Comparison of ENCODE assay signal across 34 cellular contexts in genomic region chr21:42303443-42303842, GRCh38. TPM values are rescaled to one million over a fixed set of nuclear protein-coding genes. Genes with fewer than 3 reads are reported as not detected.
"Had no signal": no experiment of that assay in that cellular context is flagged by ENCODE, and none has a peak within 500 bp of the region (broad histone marks: within the 10 kb centered on the region; RNA-seq: fewer than 3 reads in every experiment).

No MANE protein-coding gene starts in this region.

- H3K36me3 ChIP-seq: ascending aorta, cardiac muscle cell had no signal

- H3K27ac ChIP-seq: ascending aorta, cardiac muscle cell, VCaP had no signal

- H3K4me1 ChIP-seq: ascending aorta had no signal

- DNase-seq: activated B cell treated with CpG ODN at 0.5 μM for 24 hours; activated CD4-positive, alpha-beta memory T cell treated with anti-CD3 and anti-CD28 coated beads for 36 hours; activated CD4-positive, alpha-beta T cell treated with anti-CD3 and anti-CD28 coated beads for 4 hours; activated CD4-positive, alpha-beta T cell treated with anti-CD3 and anti-CD28 coated beads, Interleukin-2, amount 10 ng/mL, durations not matched to agents 24 days and 14 days; activated CD4-positive, alpha-beta T cell treated with anti-CD3 and anti-CD28 coated beads, Interleukin-2, amount 50 U/mL, for 1 hour; activated CD4-positive, alpha-beta T cell treated with anti-CD3 and anti-CD28 coated beads, Interleukin-2, amount 50 U/mL, for 4 hours; activated CD4-positive, CD25-positive, alpha-beta regulatory T cell treated with anti-CD3 and anti-CD28 coated beads, Interleukin-2, amount 50 U/mL, for 72 hours; activated CD8-positive, alpha-beta memory T cell treated with anti-CD3 and anti-CD28 coated beads, Interleukin-2, amount 50 U/mL, for 4 hours; activated CD8-positive, alpha-beta T cell treated with anti-CD3 and anti-CD28 coated beads for 36 hours; activated effector memory CD4-positive, alpha-beta T cell treated with anti-CD3 and anti-CD28 coated beads, Interleukin-2, amount 50 U/mL, for 16 hours; activated gamma-delta T cell treated with Interleukin-2 at 50 U/mL for 16 hours; activated naive CD4-positive, alpha-beta T cell; activated naive CD4-positive, alpha-beta T cell treated with anti-CD3 and anti-CD28 coated beads for 36 hours; activated naive CD4-positive, alpha-beta T cell treated with anti-CD3 and anti-CD28 coated beads, Interleukin-2, amount 50 U/mL, for 16 hours; activated naive CD8-positive, alpha-beta T cell treated with anti-CD3 and anti-CD28 coated beads for 36 hours; activated T-cell treated with anti-CD3 and anti-CD28 coated beads for 4 hours; activated T-cell treated with anti-CD3 and anti-CD28 coated beads, Interleukin-2, amount 50 U/mL, for 1 hour; activated T-cell treated with anti-CD3 and anti-CD28 coated beads, Interleukin-2, amount 50 U/mL, for 4 hours; activated T-cell treated with anti-CD3 and anti-CD28 coated beads, Interleukin-2, amount 50 U/mL, for 72 hours; amygdala; anterior cingulate cortex; caudate nucleus; T-helper 1 cell; T-helper 2 cell; T-helper 9 cell had no signal

- H3K4me3 ChIP-seq: ascending aorta, cardiac muscle cell had no signal

- H3K9me3 ChIP-seq: ascending aorta had no signal

- H3K27me3 ChIP-seq: ascending aorta, cardiac muscle cell had no signal

RNA-seq across cellular contexts. Expression of gene TFF3, which starts 11.8 kb away (rescaled TPM):
- total RNA-seq: activated B cell treated with CpG ODN at 0.5 μM for 24 hours; activated CD4-positive, alpha-beta memory T cell treated with anti-CD3 and anti-CD28 coated beads for 36 hours; activated CD4-positive, alpha-beta T cell treated with anti-CD3 and anti-CD28 coated beads, Interleukin-2, amount 10 ng/mL, durations not matched to agents 24 days and 14 days; activated CD8-positive, alpha-beta memory T cell treated with anti-CD3 and anti-CD28 coated beads for 36 hours; activated CD8-positive, alpha-beta T cell treated with anti-CD3 and anti-CD28 coated beads for 36 hours; activated naive CD4-positive, alpha-beta T cell treated with anti-CD3 and anti-CD28 coated beads for 36 hours; activated naive CD4-positive, alpha-beta T cell treated with anti-CD3 and anti-CD28 coated beads, Interleukin-2, amount 50 U/mL, for 72 hours; activated naive CD8-positive, alpha-beta T cell treated with anti-CD3 and anti-CD28 coated beads for 36 hours; activated T-cell treated with anti-CD3 and anti-CD28 coated beads, Interleukin-2, amount 50 U/mL, for 72 hours; activated T-helper 1 cell treated with anti-CD3 and anti-CD28 coated beads, Interleukin-12 subunit alpha, Interleukin-12 subunit beta, Interleukin-2, Interleukin-4 antibody, amounts not matched to agents 30 ng/mL and 10 ng/mL and 1 ng/mL, durations not matched to agents 14 hours and 24 hours and 36 hours; activated T-helper 17 cell treated with anti-CD3 and anti-CD28 coated beads, Interleukin-2, amount 50 U/mL, for 72 hours; ascending aorta; cardiac muscle cell; cerebellum had no signal

RNA-seq across cellular contexts. Expression of gene TFF2, which starts 47.4 kb away (rescaled TPM):
- total RNA-seq: activated B cell treated with CpG ODN at 0.5 μM for 24 hours; activated CD4-positive, alpha-beta memory T cell treated with anti-CD3 and anti-CD28 coated beads for 36 hours; activated CD4-positive, alpha-beta T cell treated with anti-CD3 and anti-CD28 coated beads, Interleukin-2, amount 10 ng/mL, durations not matched to agents 24 days and 14 days; activated CD8-positive, alpha-beta memory T cell treated with anti-CD3 and anti-CD28 coated beads for 36 hours; activated CD8-positive, alpha-beta T cell treated with anti-CD3 and anti-CD28 coated beads for 36 hours; activated naive CD4-positive, alpha-beta T cell treated with anti-CD3 and anti-CD28 coated beads for 36 hours; activated naive CD4-positive, alpha-beta T cell treated with anti-CD3 and anti-CD28 coated beads, Interleukin-2, amount 50 U/mL, for 72 hours; activated naive CD8-positive, alpha-beta T cell treated with anti-CD3 and anti-CD28 coated beads for 36 hours; activated T-cell treated with anti-CD3 and anti-CD28 coated beads, Interleukin-2, amount 50 U/mL, for 4 hours; activated T-cell treated with anti-CD3 and anti-CD28 coated beads, Interleukin-2, amount 50 U/mL, for 72 hours; activated T-helper 1 cell treated with anti-CD3 and anti-CD28 coated beads, Interleukin-12 subunit alpha, Interleukin-12 subunit beta, Interleukin-2, Interleukin-4 antibody, amounts not matched to agents 30 ng/mL and 10 ng/mL and 1 ng/mL, durations not matched to agents 14 hours and 24 hours and 36 hours; activated T-helper 17 cell treated with anti-CD3 and anti-CD28 coated beads, Interleukin-2, amount 50 U/mL, for 72 hours; ascending aorta; bronchial epithelial cell; cardiac muscle cell; cerebellum had no signal
- polyA plus RNA-seq: cardiac muscle cell had no signal
